ENCODE assay signal across 1 cellular context in genomic region chr14:55194656-55195355, GRCh38.
TF ChIP-seq lines count a peak whose summit lies in the region.

No MANE protein-coding gene starts in this region.

TF ChIP-seq in H1, 55 proteins besides CTCF, POLR2A, EP300 and RAD21:
- no peak for TF ChIP-seq SAP30 (IDR thresholded peaks at IDR 0.05; ENCODE audit: insufficient read depth, insufficient replicate concordance, low read length)
- TF ChIP-seq YY1 (IDR thresholded peaks at IDR 0.05; ENCODE audit: low read depth, low read length) = no peak
- TF ChIP-seq KDM5A (IDR thresholded peaks at IDR 0.05; ENCODE audit: low read length) = no peak
- no peak for TF ChIP-seq GABPA (IDR thresholded peaks at IDR 0.05; ENCODE audit: borderline replicate concordance, insufficient read depth, low read length)
- TF ChIP-seq JUN (IDR thresholded peaks at IDR 0.05; ENCODE audit: low read depth, low read length) = no peak
